In genomic region chr4:130127297-130127696, GRCh38 we compare ENCODE assay signal across 30 cellular contexts.
"Had no signal": no experiment of that assay in that cellular context is flagged by ENCODE, and none has a peak within 500 bp of the region (broad histone marks: within the 10 kb centered on the region; RNA-seq: fewer than 3 reads in every experiment).

No MANE protein-coding gene starts in this region.

- H3K4me2 ChIP-seq: smooth muscle cell had no signal

- H3K27ac ChIP-seq: neutrophil, ovary, parathyroid adenoma, psoas muscle, skin epidermis, spleen, suprapubic skin, testis, tibial artery, transverse colon, upper lobe of right lung, uterus had no signal

- H3K36me3 ChIP-seq: neutrophil, ovary, spleen, suprapubic skin, tibial artery, transverse colon, upper lobe of right lung, uterus had no signal

- H3K4me1 ChIP-seq: parathyroid adenoma, psoas muscle, spleen, suprapubic skin, testis, tibial artery, transverse colon, upper lobe of right lung, uterus had no signal

- H3K79me2 ChIP-seq: parathyroid adenoma had no signal

- H3K9ac ChIP-seq: parathyroid adenoma had no signal

- H3K4me3 ChIP-seq: ovary, psoas muscle, skin epidermis, smooth muscle cell, spleen, suprapubic skin, testis, tibial artery, transverse colon, upper lobe of right lung, uterus had no signal

- DNase-seq: naive thymus-derived CD8-positive, alpha-beta T cell; nephron progenitor cell; nucleus accumbens; ovary; posterior cingulate gyrus; psoas muscle; right cardiac atrium; spleen; stimulated activated CD4-positive, alpha-beta T cell treated with anti-CD3 and anti-CD28 coated beads, Interleukin-12 subunit alpha, Interleukin-12 subunit beta, amount 100 ng/mL, for 4 hours; stimulated activated CD4-positive, alpha-beta T cell treated with anti-CD3 and anti-CD28 coated beads, Interleukin-1b, Interleukin-23, amount 100 ng/mL, for 48 hours; stimulated activated CD4-positive, alpha-beta T cell treated with anti-CD3 and anti-CD28 coated beads, Interleukin-4, amount 100 ng/mL, for 1 hour; stimulated activated CD4-positive, alpha-beta T cell treated with anti-CD3 and anti-CD28 coated beads, Interleukin-4, amount 100 ng/mL, for 4 hours; stimulated activated CD8-positive, alpha-beta memory T cell treated with anti-CD3 and anti-CD28 coated beads, Interleukin-4, amount 100 ng/mL, for 48 hours; stimulated activated naive CD4-positive, alpha-beta T cell; stimulated activated naive CD8-positive, alpha-beta T cell treated with anti-CD3 and anti-CD28 coated beads, Interleukin-15, amount 100 ng/mL, for 72 hours; stimulated activated naive CD8-positive, alpha-beta T cell treated with anti-CD3 and anti-CD28 coated beads, Interleukin-15, Interleukin-2, amounts not matched to agents 100 U/mL and 50 U/mL, for 24 hours; substantia nigra; testis; tibial artery; transverse colon; upper lobe of right lung; uterus had no signal

- ATAC-seq: naive thymus-derived CD8-positive, alpha-beta T cell; natural killer cell treated with Interleukin-12 subunit alpha and Interleukin-12 subunit beta and Interleukin-15 and Interleukin-18, amount 100 ng/mL, for 72 hours; psoas muscle; right cardiac atrium; sciatic nerve; stimulated activated memory B cell treated with anti-CD40 and anti-IgM and Interleukin-4, amounts not matched to agents 10 μg/mL and 1 μg/mL and 100 μg/mL, for 72 hours; stimulated activated naive CD8-positive, alpha-beta T cell treated with anti-CD3 and anti-CD28 coated beads, Interleukin-15, amount 100 ng/mL, for 72 hours; stimulated activated naive CD8-positive, alpha-beta T cell treated with anti-CD3 and anti-CD28 coated beads, Interleukin-15, Interleukin-2, amounts not matched to agents 100 U/mL and 50 U/mL, for 24 hours; upper lobe of right lung had no signal

- H2AFZ ChIP-seq: parathyroid adenoma had no signal

- H3K27me3 ChIP-seq: neutrophil, ovary, spleen, suprapubic skin, testis, tibial artery, transverse colon, upper lobe of right lung, uterus had no signal

- H3K9me3 ChIP-seq: neutrophil, ovary, psoas muscle, testis, tibial artery, transverse colon, upper lobe of right lung, uterus had no signal
